ENCODE assay signal across 14 cellular contexts in genomic region chr19:46620716-46621115, GRCh38. TPM values are rescaled to one million over a fixed set of nuclear protein-coding genes. Genes with fewer than 3 reads are reported as not detected.
A peak's percentile ranks its signal among the peaks of the same experiment; 100 is the strongest.
DNase-seq lines count a peak whose midpoint lies in the region; ATAC-seq and TF ChIP-seq lines count a peak whose summit lies in the region.
"Had no signal": no experiment of that assay in that cellular context is flagged by ENCODE, and none has a peak within 500 bp of the region (broad histone marks: within the 10 kb centered on the region; RNA-seq: fewer than 3 reads in every experiment).

No MANE protein-coding gene starts in this region.

- TF ChIP-seq POLR2A in gastroesophageal sphincter (IDR thresholded peaks at IDR 0.05) = no peak

- DNase-seq in GM04503 (ENCODE audit: low read depth) (peak; percentile 34), sciatic nerve (ENCODE audit: low spot score) (no peak), DMS53 treated with DMSO at 0.1 percent for 48 hours (lab: John Stamatoyannopoulos, UW; ENCODE audit: unreplicated experiment) (no peak), HuH-7 (ENCODE audit: low spot score) (no peak), germinal center (ENCODE audit: low spot score) (no peak)
- DNase-seq in activated T-helper 1 cell treated with anti-CD3 and anti-CD28 coated beads, Interleukin-12 subunit alpha, Interleukin-12 subunit beta, Interleukin-2, Interleukin-4 antibody, amounts not matched to agents 30 ng/mL and 10 ng/mL and 1 ng/mL, durations not matched to agents 14 hours and 24 hours and 36 hours (ENCODE audit: low spot score) = no peak
- DNase-seq: NCI-H1417, PC-3 had no signal

- TF ChIP-seq EP300 in gastroesophageal sphincter (IDR thresholded peaks at IDR 0.05) = no peak

- H3K36me3 ChIP-seq in gastroesophageal sphincter = no peaks in the 10 kb centered on the region

- peaks cover 3 to 95% (median 63%) of the 10 kb centered on the region in 3 donors for H3K4me1 ChIP-seq in gastroesophageal sphincter

- H3K4me3 ChIP-seq in gastroesophageal sphincter = peak overlapping the region in 1 of 2 donors; percentile 30

- no peak for TF ChIP-seq CTCF in gastroesophageal sphincter (IDR thresholded peaks at IDR 0.05)

- peak overlapping the region; percentile 94 for H3K4me3 Mint-ChIP-seq in activated T-helper 1 cell treated with anti-CD3 and anti-CD28 coated beads, Interleukin-12 subunit alpha, Interleukin-12 subunit beta, Interleukin-2, Interleukin-4 antibody, amounts not matched to agents 30 ng/mL and 10 ng/mL and 1 ng/mL, durations not matched to agents 14 hours and 24 hours and 36 hours
- H3K4me3 Mint-ChIP-seq: natural killer cell treated with Interleukin-12 subunit alpha and Interleukin-12 subunit beta and Interleukin-15 and Interleukin-18, amount 100 ng/mL, for 72 hours had no signal

- peak overlapping the region; percentile 97 for H3K27ac Mint-ChIP-seq in activated T-helper 1 cell treated with anti-CD3 and anti-CD28 coated beads, Interleukin-12 subunit alpha, Interleukin-12 subunit beta, Interleukin-2, Interleukin-4 antibody, amounts not matched to agents 30 ng/mL and 10 ng/mL and 1 ng/mL, durations not matched to agents 14 hours and 24 hours and 36 hours

- H3K27ac ChIP-seq in gastroesophageal sphincter = peak overlapping the region; percentile 22 to 87 (median 80)
- H3K27ac ChIP-seq: HL-60, VCaP had no signal

- H3K9me3 ChIP-seq in gastroesophageal sphincter = no peaks in the 10 kb centered on the region

- H3K9me3 Mint-ChIP-seq in activated T-helper 1 cell treated with anti-CD3 and anti-CD28 coated beads, Interleukin-12 subunit alpha, Interleukin-12 subunit beta, Interleukin-2, Interleukin-4 antibody, amounts not matched to agents 30 ng/mL and 10 ng/mL and 1 ng/mL, durations not matched to agents 14 hours and 24 hours and 36 hours = no peaks in the 10 kb centered on the region
- H3K9me3 Mint-ChIP-seq: natural killer cell treated with Interleukin-12 subunit alpha and Interleukin-12 subunit beta and Interleukin-15 and Interleukin-18, amount 100 ng/mL, for 72 hours had no signal

- intact Hi-C loops in activated T-helper 1 cell treated with anti-CD3 and anti-CD28 coated beads, Interleukin-12 subunit alpha, Interleukin-12 subunit beta, Interleukin-2, Interleukin-4 antibody, amounts not matched to agents 30 ng/mL and 10 ng/mL and 1 ng/mL, durations not matched to agents 14 hours and 24 hours and 36 hours (cut with micrococcal nuclease) = loop anchor here (1.0 kb wide), 2 partner anchors 8 to 14 kb away; no protein-coding TSS in a partner anchor
- intact Hi-C loops in sciatic nerve (cut with DNase I) = loop anchor here (1.0 kb wide), 1 partner anchor 221 kb away; no protein-coding TSS in a partner anchor

- H3K4me1 Mint-ChIP-seq in activated T-helper 1 cell treated with anti-CD3 and anti-CD28 coated beads, Interleukin-12 subunit alpha, Interleukin-12 subunit beta, Interleukin-2, Interleukin-4 antibody, amounts not matched to agents 30 ng/mL and 10 ng/mL and 1 ng/mL, durations not matched to agents 14 hours and 24 hours and 36 hours (ENCODE audit: low read depth) = peaks cover 76% of the 10 kb centered on the region

- ATAC-seq in gastroesophageal sphincter (peak; percentile 56), sciatic nerve (peak; percentile 3), HG02884 (IDR thresholded peaks at IDR 0.05; ENCODE audit: unreplicated experiment) (no peak)
- ATAC-seq: PC-3 had no signal

- no peaks in the 10 kb centered on the region for H3K27me3 ChIP-seq in gastroesophageal sphincter

- no peaks in the 10 kb centered on the region for H3K27me3 Mint-ChIP-seq in activated T-helper 1 cell treated with anti-CD3 and anti-CD28 coated beads, Interleukin-12 subunit alpha, Interleukin-12 subunit beta, Interleukin-2, Interleukin-4 antibody, amounts not matched to agents 30 ng/mL and 10 ng/mL and 1 ng/mL, durations not matched to agents 14 hours and 24 hours and 36 hours (ENCODE audit: insufficient read depth)

- peaks cover 47% of the 10 kb centered on the region for H3K36me3 Mint-ChIP-seq in activated T-helper 1 cell treated with anti-CD3 and anti-CD28 coated beads, Interleukin-12 subunit alpha, Interleukin-12 subunit beta, Interleukin-2, Interleukin-4 antibody, amounts not matched to agents 30 ng/mL and 10 ng/mL and 1 ng/mL, durations not matched to agents 14 hours and 24 hours and 36 hours (ENCODE audit: low read depth)
- H3K36me3 Mint-ChIP-seq: natural killer cell treated with Interleukin-12 subunit alpha and Interleukin-12 subunit beta and Interleukin-15 and Interleukin-18, amount 100 ng/mL, for 72 hours had no signal

- 34% methylated on average over 4 of the region's 6 CpGs; no CpG with 5 or more reads in 1 of the 2 donors for WGBS in gastroesophageal sphincter (ENCODE audit: low coverage in 1 of 2), 2 donors

RNA-seq across cellular contexts. Expression of gene PTGIR, which starts 4.2 kb away (rescaled TPM):
- total RNA-seq in activated T-helper 1 cell treated with anti-CD3 and anti-CD28 coated beads, Interleukin-12 subunit alpha, Interleukin-12 subunit beta, Interleukin-2, Interleukin-4 antibody, amounts not matched to agents 30 ng/mL and 10 ng/mL and 1 ng/mL, durations not matched to agents 14 hours and 24 hours and 36 hours = 217 and 218 TPM in 2 replicates
- total RNA-seq in gastroesophageal sphincter = 1 to 10 TPM; 3.6 to 5.9 (median 4.3) TPM
- 8.0 TPM for total RNA-seq in sciatic nerve
- total RNA-seq: PC-3 had no signal

RNA-seq across cellular contexts. Expression of gene GNG8, which starts 15.3 kb away (rescaled TPM):
- 17.8 and 18.6 TPM in 2 replicates for total RNA-seq in activated T-helper 1 cell treated with anti-CD3 and anti-CD28 coated beads, Interleukin-12 subunit alpha, Interleukin-12 subunit beta, Interleukin-2, Interleukin-4 antibody, amounts not matched to agents 30 ng/mL and 10 ng/mL and 1 ng/mL, durations not matched to agents 14 hours and 24 hours and 36 hours
- total RNA-seq in gastroesophageal sphincter (not detected), sciatic nerve (not detected)
- total RNA-seq: glomerular endothelial cell, PC-3 had no signal

RNA-seq across cellular contexts. Expression of gene CALM3, which starts 19.6 kb away (rescaled TPM):
- total RNA-seq in activated T-helper 1 cell treated with anti-CD3 and anti-CD28 coated beads, Interleukin-12 subunit alpha, Interleukin-12 subunit beta, Interleukin-2, Interleukin-4 antibody, amounts not matched to agents 30 ng/mL and 10 ng/mL and 1 ng/mL, durations not matched to agents 14 hours and 24 hours and 36 hours = 568 and 578 TPM in 2 replicates
- total RNA-seq in gastroesophageal sphincter (100 to 1,000 TPM; 128 to 193 (median 163) TPM), sciatic nerve (237 TPM)

RNA-seq across cellular contexts. Expression of gene DACT3, which starts 40.3 kb away (rescaled TPM):
- total RNA-seq in activated T-helper 1 cell treated with anti-CD3 and anti-CD28 coated beads, Interleukin-12 subunit alpha, Interleukin-12 subunit beta, Interleukin-2, Interleukin-4 antibody, amounts not matched to agents 30 ng/mL and 10 ng/mL and 1 ng/mL, durations not matched to agents 14 hours and 24 hours and 36 hours = 4.3 and 5.7 TPM in 2 replicates
- total RNA-seq in gastroesophageal sphincter (100 to 1,000 TPM in 1 of 4 donors, 10 to 100 TPM in 3; 42.9 to 105 (median 53.1) TPM), sciatic nerve (22.2 TPM)

Comparison
In these comparisons a context has a peak if more than half of its experiments do, and no peak if none do; other contexts are left out.
1. RNA of gene PTGIR, which starts 4.2 kb away (total RNA-seq): 217 to 218 TPM in activated T-helper 1 cell treated with anti-CD3 and anti-CD28 coated beads, Interleukin-12 subunit alpha, Interleukin-12 subunit beta, Interleukin-2, Interleukin-4 antibody, amounts not matched to agents 30 ng/mL and 10 ng/mL and 1 ng/mL, durations not matched to agents 14 hours and 24 hours and 36 hours; 8.0 TPM in sciatic nerve (single experiment) and 3.6 to 5.9 TPM in gastroesophageal sphincter; every median in the first group is over 10 times any median in the second.